In the genomic region with DNA sequence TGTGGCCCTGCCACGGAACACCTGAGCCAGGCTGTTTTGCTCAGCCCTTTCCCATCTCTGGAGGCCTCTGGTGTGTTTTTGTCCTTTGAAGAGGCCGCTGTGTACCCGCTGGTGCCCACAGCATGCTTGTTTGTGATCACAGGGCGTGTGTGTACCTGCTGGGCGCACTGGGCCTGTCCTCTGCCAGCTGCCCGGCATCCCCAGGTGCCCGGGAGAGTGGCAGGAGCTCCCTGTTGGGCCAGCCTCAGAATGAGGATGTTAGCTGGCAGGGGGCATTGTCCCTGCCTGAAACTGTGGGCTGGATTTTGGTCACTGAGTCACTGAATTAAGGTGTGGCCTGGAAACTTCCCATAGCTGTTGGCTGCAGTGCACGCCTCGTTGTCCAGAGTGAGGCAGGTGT, we compare ENCODE assay signal across 1 cellular context.
TF ChIP-seq lines count a peak whose summit lies in the region.

No MANE protein-coding gene starts in this region.

TF ChIP-seq in HCT116, 20 proteins besides CTCF, POLR2A, EP300 and RAD21 (continued from another document):
- TF ChIP-seq, protein P1, sequence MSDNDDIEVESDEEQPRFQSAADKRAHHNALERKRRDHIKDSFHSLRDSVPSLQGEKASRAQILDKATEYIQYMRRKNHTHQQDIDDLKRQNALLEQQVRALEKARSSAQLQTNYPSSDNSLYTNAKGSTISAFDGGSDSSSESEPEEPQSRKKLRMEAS (IDR thresholded peaks at IDR 0.05) = no peak
